Comparison of ENCODE assay signal across 17 cellular contexts in the genomic region with DNA sequence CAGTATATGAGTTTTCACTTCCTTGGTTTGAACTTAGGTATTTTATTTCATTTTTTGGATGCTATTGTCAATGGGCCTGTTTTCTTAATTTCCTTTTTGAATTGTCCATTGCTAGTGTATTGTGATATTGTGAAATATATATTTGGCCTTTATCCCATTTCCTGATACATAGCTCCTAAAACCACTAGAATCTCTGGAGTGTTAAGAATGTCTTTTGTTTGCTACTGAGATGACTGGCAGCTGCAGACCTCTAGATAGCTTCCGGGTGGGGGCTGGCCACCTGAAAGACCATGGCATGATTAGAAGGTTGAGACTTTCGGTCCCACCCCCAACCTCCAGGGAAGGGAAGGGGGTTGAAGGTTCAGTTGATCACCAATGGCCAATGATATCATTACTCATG.
DNase-seq lines count a peak whose midpoint lies in the region; ATAC-seq, FAIRE-seq and TF ChIP-seq lines count a peak whose summit lies in the region.
"Had no signal": no experiment of that assay in that cellular context is flagged by ENCODE, and none has a peak within 500 bp of the region (broad histone marks: within the 10 kb centered on the region; RNA-seq: fewer than 3 reads in every experiment).

No MANE protein-coding gene starts in this region.

- no peaks in the 10 kb centered on the region for H3K9me3 Mint-ChIP-seq in activated CD4-positive, alpha-beta T cell treated with anti-CD3 and anti-CD28 coated beads, Interleukin-2, amount 10 ng/mL, durations not matched to agents 24 days and 14 days
- H3K9me3 Mint-ChIP-seq: activated naive CD4-positive, alpha-beta T cell treated with anti-CD3 and anti-CD28 coated beads, Interleukin-2, amount 10 ng/mL, durations not matched to agents 7 days and 5 days; neural crest cell had no signal

- no peaks in the 10 kb centered on the region for H3K9me1 ChIP-seq in IMR-90 (ENCODE audit: insufficient read depth, low read length)

- H3K56ac ChIP-seq in IMR-90 (ENCODE audit: extremely low read depth, insufficient read depth, low read length): no peak overlapping the region

- H2BK15ac ChIP-seq in IMR-90 (ENCODE audit: low read depth, low read length): no peak overlapping the region

- no peak overlapping the region for H2BK20ac ChIP-seq in IMR-90 (ENCODE audit: low read depth, low read length)

- no peak overlapping the region for H2AK9ac ChIP-seq in IMR-90 (replicated peaks; ENCODE audit: low read depth, low read length, poor library complexity)

- TF ChIP-seq POLR2A in IMR-90 (IDR thresholded peaks at IDR 0.05; ENCODE audit: low read depth, low read length) (no peak), GM12892 (IDR thresholded peaks at IDR 0.05; ENCODE audit: low read depth, low read length) (no peak)

- H3K9ac ChIP-seq in IMR-90 (ENCODE audit: low read depth, low read length): no peak overlapping the region

- no peak for FAIRE-seq in GM12892 (lab: Jason Lieb, UNC)
- FAIRE-seq: H54 had no signal

- no CpG with 5 or more reads among the region's 2 CpGs for WGBS in IMR-90 (ENCODE audit: extremely low coverage in 2 of 2, insufficient read length in 1 of 2), 2 experiments

- no peak overlapping the region for H3K4me2 ChIP-seq in IMR-90 (ENCODE audit: low read depth, low read length)

- H3K23ac ChIP-seq in IMR-90 (ENCODE audit: low read depth, low read length): no peak overlapping the region

- H3K4me1 ChIP-seq in IMR-90 (ENCODE audit: control insufficient read depth, insufficient read depth, low read length): peaks cover 2% of the 10 kb centered on the region; the same call in 1 of the 2 replicates

- H3K36me3 ChIP-seq in IMR-90 (ENCODE audit: control insufficient read depth, insufficient read depth, low read length): no peaks in the 10 kb centered on the region
- H3K36me3 ChIP-seq: sigmoid colon had no signal

- H2BK120ac ChIP-seq in IMR-90 (ENCODE audit: low read depth, low read length): no peak overlapping the region

- TF ChIP-seq CTCF in IMR-90 (conservative IDR thresholded peaks at IDR 0.05; ENCODE audit: low read depth, low read length) (no peak), cardiac fibroblast (IDR thresholded peaks at IDR 0.05; ENCODE audit: low read depth, low read length) (no peak)

- no peak overlapping the region for H4K5ac ChIP-seq in IMR-90 (ENCODE audit: low read depth, low read length)

- POLR2A ChIA-PET in IMR-90 (lab: Charles Lee; ENCODE audit: unreplicated experiment): no interaction called here

- peaks cover 15% of the 10 kb centered on the region for H3K27me3 Mint-ChIP-seq in activated CD4-positive, alpha-beta T cell treated with anti-CD3 and anti-CD28 coated beads, Interleukin-2, amount 10 ng/mL, durations not matched to agents 24 days and 14 days

- no peaks in the 10 kb centered on the region; the same call in 1 of the 2 replicates for H4K20me1 ChIP-seq in IMR-90 (ENCODE audit: insufficient read depth, low read length)

- dilution Hi-C loops in IMR-90 (cut with HindIII; ENCODE audit: low sequenced_read_pairs, unreplicated experiment): no loop called here

- no peak overlapping the region for H3K18ac ChIP-seq in IMR-90 (ENCODE audit: low read depth, low read length)

- ATAC-seq in IMR-90 (ENCODE audit: low read depth) (peak; percentile 29; the same call in 1 of the 2 replicates), HG03280 (IDR thresholded peaks at IDR 0.05; ENCODE audit: unreplicated experiment) (no peak)
- ATAC-seq: Right ventricle myocardium inferior had no signal

- no peak overlapping the region for H4K8ac ChIP-seq in IMR-90 (ENCODE audit: low read depth in 2 of 2, low read length in 2 of 2)

- H3K27ac Mint-ChIP-seq in activated CD4-positive, alpha-beta T cell treated with anti-CD3 and anti-CD28 coated beads, Interleukin-2, amount 10 ng/mL, durations not matched to agents 24 days and 14 days: no peak overlapping the region
- H3K27ac Mint-ChIP-seq: activated naive CD4-positive, alpha-beta T cell treated with anti-CD3 and anti-CD28 coated beads, Interleukin-2, amount 10 ng/mL, durations not matched to agents 7 days and 5 days had no signal

- H3K4me1 Mint-ChIP-seq in activated CD4-positive, alpha-beta T cell treated with anti-CD3 and anti-CD28 coated beads, Interleukin-2, amount 10 ng/mL, durations not matched to agents 24 days and 14 days: no peaks in the 10 kb centered on the region

- intact Hi-C loops in IMR-90 (cut with micrococcal nuclease): no loop called here
- intact Hi-C loops in activated CD4-positive, alpha-beta T cell treated with anti-CD3 and anti-CD28 coated beads, Interleukin-2, amount 10 ng/mL, durations not matched to agents 24 days and 14 days (cut with micrococcal nuclease): no loop called here

- no peak overlapping the region for H2AFZ ChIP-seq in IMR-90 (replicated peaks; ENCODE audit: low read length, poor library complexity)

- no peak overlapping the region for H2AK5ac ChIP-seq in IMR-90 (ENCODE audit: low read depth, low read length)

- no peak for TF ChIP-seq RAD21 in IMR-90 (IDR thresholded peaks at IDR 0.05; ENCODE audit: low read length)

- in situ Hi-C loops in IMR-90 (cut with MboI; ENCODE audit: low sequenced_read_pairs): no loop called here

- no peak overlapping the region for H3K4ac ChIP-seq in IMR-90 (ENCODE audit: low read depth, low read length)

- CTCF ChIA-PET in IMR-90 (lab: Yijun Ruan, JAX): no interaction called here

- no TSS peak for BruUV-seq in IMR-90 (replicated peaks; lab: Mats Ljungman, UMichigan)

- H3K14ac ChIP-seq in IMR-90 (replicated peaks; ENCODE audit: low read depth, low read length): no peak overlapping the region

- H4K91ac ChIP-seq in IMR-90 (ENCODE audit: insufficient read depth, low read depth, low read length): no peak overlapping the region

- H3K36me3 Mint-ChIP-seq in activated CD4-positive, alpha-beta T cell treated with anti-CD3 and anti-CD28 coated beads, Interleukin-2, amount 10 ng/mL, durations not matched to agents 24 days and 14 days (ENCODE audit: low read depth): no peaks in the 10 kb centered on the region
- H3K36me3 Mint-ChIP-seq: activated naive CD4-positive, alpha-beta T cell treated with anti-CD3 and anti-CD28 coated beads, Interleukin-2, amount 10 ng/mL, durations not matched to agents 7 days and 5 days had no signal

- no peak overlapping the region for H3K27ac ChIP-seq in IMR-90 (ENCODE audit: insufficient read depth, low read length)
- H3K27ac ChIP-seq: sigmoid colon had no signal

- H3K27me3 ChIP-seq in IMR-90 (ENCODE audit: control insufficient read depth, insufficient read depth, low read length): peaks cover 28% of the 10 kb centered on the region

- DNase-seq in A172 (ENCODE audit: low spot score) (peak; percentile 29), IMR-90 (peak; percentile 8), cardiac fibroblast (ENCODE audit: low read depth in 2 of 2) (peak; percentile 82), iris pigment epithelial cell (ENCODE audit: low read depth) (peak; percentile 77), GM12892 (ENCODE audit: insufficient read length) (no peak), NCI-H526 treated with DMSO at 0.1 percent for 48 hours (lab: John Stamatoyannopoulos, UW) (no peak)
- no peak for DNase-seq in activated CD4-positive, alpha-beta T cell treated with anti-CD3 and anti-CD28 coated beads, Interleukin-2, amount 10 ng/mL, durations not matched to agents 24 days and 14 days
- DNase-seq: activated naive CD4-positive, alpha-beta T cell treated with anti-CD3 and anti-CD28 coated beads, Interleukin-2, amount 10 ng/mL, durations not matched to agents 7 days and 5 days; caudate nucleus; NCI-H187; NCI-H748 treated with DMSO at 0.1 percent for 48 hours; sigmoid colon; stimulated activated CD4-positive, alpha-beta T cell treated with anti-CD3 and anti-CD28 coated beads, Interleukin-4, amount 100 ng/mL, for 4 hours had no signal

- no peaks in the 10 kb centered on the region for H3K79me1 ChIP-seq in IMR-90 (ENCODE audit: low read depth in 1 of 2, low read length in 2 of 2)

- no peak overlapping the region for H2BK5ac ChIP-seq in IMR-90 (ENCODE audit: low read depth, low read length, poor library complexity, severe bottlenecking)

- H3K4me3 ChIP-seq in IMR-90 (ENCODE audit: insufficient read depth, low read depth, low read length): no peak overlapping the region
- no peak overlapping the region for H3K4me3 ChIP-seq in cardiac fibroblast (replicated peaks in 1 of 2; ENCODE audit: low read depth in 2 of 2, low read length in 2 of 2)
- H3K4me3 ChIP-seq: sigmoid colon had no signal

- H3K4me3 Mint-ChIP-seq in activated CD4-positive, alpha-beta T cell treated with anti-CD3 and anti-CD28 coated beads, Interleukin-2, amount 10 ng/mL, durations not matched to agents 24 days and 14 days: no peak overlapping the region
- H3K4me3 Mint-ChIP-seq: activated naive CD4-positive, alpha-beta T cell treated with anti-CD3 and anti-CD28 coated beads, Interleukin-2, amount 10 ng/mL, durations not matched to agents 7 days and 5 days; neural crest cell had no signal

- no peaks in the 10 kb centered on the region for H3K9me3 ChIP-seq in IMR-90 (ENCODE audit: control insufficient read depth, insufficient read depth, low read length)
- H3K9me3 ChIP-seq: sigmoid colon had no signal

TF ChIP-seq in IMR-90, 13 proteins besides CTCF, POLR2A, EP300 and RAD21:
- TF ChIP-seq ELK1 (IDR thresholded peaks at IDR 0.05; ENCODE audit: borderline replicate concordance, low read depth, low read length) (no peak), MAZ (IDR thresholded peaks at IDR 0.05; ENCODE audit: borderline replicate concordance, low read depth, low read length) (no peak), SMC3 (IDR thresholded peaks at IDR 0.05; ENCODE audit: low read depth, low read length) (no peak), FOS (IDR thresholded peaks at IDR 0.05; ENCODE audit: low read depth, low read length) (no peak), CEBPB (IDR thresholded peaks at IDR 0.05; ENCODE audit: low read depth, low read length) (peak; percentile 56)
- TF ChIP-seq, protein P1, sequence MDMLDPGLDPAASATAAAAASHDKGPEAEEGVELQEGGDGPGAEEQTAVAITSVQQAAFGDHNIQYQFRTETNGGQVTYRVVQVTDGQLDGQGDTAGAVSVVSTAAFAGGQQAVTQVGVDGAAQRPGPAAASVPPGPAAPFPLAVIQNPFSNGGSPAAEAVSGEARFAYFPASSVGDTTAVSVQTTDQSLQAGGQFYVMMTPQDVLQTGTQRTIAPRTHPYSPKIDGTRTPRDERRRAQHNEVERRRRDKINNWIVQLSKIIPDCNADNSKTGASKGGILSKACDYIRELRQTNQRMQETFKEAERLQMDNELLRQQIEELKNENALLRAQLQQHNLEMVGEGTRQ (IDR thresholded peaks at IDR 0.05; ENCODE audit: low read depth, low read length): no peak

Comparison
In these comparisons a context has a peak if more than half of its experiments do, and no peak if none do; other contexts are left out.
1. DNase-seq: peak in A172 (single experiment), IMR-90 (single experiment), cardiac fibroblast (2 of 2) and iris pigment epithelial cell (single experiment); none in activated CD4-positive, alpha-beta T cell treated with anti-CD3 and anti-CD28 coated beads, Interleukin-2, amount 10 ng/mL, durations not matched to agents 24 days and 14 days (single experiment), GM12892 (single experiment) and NCI-H526 treated with DMSO at 0.1 percent for 48 hours (single experiment).